Comparison of ENCODE assay signal across 21 cellular contexts in genomic region chr3:30786360-30786759, GRCh38.
DNase-seq lines count a peak whose midpoint lies in the region; ATAC-seq and TF ChIP-seq lines count a peak whose summit lies in the region.
"Had no signal": no experiment of that assay in that cellular context is flagged by ENCODE, and none has a peak within 500 bp of the region (broad histone marks: within the 10 kb centered on the region; RNA-seq: fewer than 3 reads in every experiment).

No MANE protein-coding gene starts in this region.

- no peaks in the 10 kb centered on the region for H3K79me2 ChIP-seq in mesendoderm (ENCODE audit: control insufficient read depth, insufficient read depth, low read length)

- no peak overlapping the region for H2BK5ac ChIP-seq in mesendoderm (ENCODE audit: low read length)

- H3K23ac ChIP-seq in mesendoderm (ENCODE audit: low read length): no peak overlapping the region

- no peak overlapping the region for H2BK15ac ChIP-seq in mesendoderm (replicated peaks; ENCODE audit: low read depth)

- H3K4ac ChIP-seq in mesendoderm (ENCODE audit: low read depth, low read length): no peak overlapping the region

- H3K36me3 ChIP-seq in mesendoderm (ENCODE audit: control insufficient read depth, insufficient read depth, low read length): no peaks in the 10 kb centered on the region
- H3K36me3 ChIP-seq: BLaER1 treated with 17β-estradiol and CSF1 and Interleukin-3, amounts not matched to agents 10 nM and 100 nM had no signal

- H3K56ac ChIP-seq in mesendoderm (ENCODE audit: low read length): no peak overlapping the region

- H2BK120ac ChIP-seq in mesendoderm (ENCODE audit: low read depth, low read length): no peak overlapping the region

- H3K79me1 ChIP-seq in mesendoderm (ENCODE audit: low read length): no peaks in the 10 kb centered on the region

- no peak overlapping the region for H4K5ac ChIP-seq in mesendoderm (ENCODE audit: low read length)

- H3K27me3 ChIP-seq in mesendoderm (ENCODE audit: insufficient read depth, low read length, poor library complexity): no peaks in the 10 kb centered on the region
- H3K27me3 ChIP-seq: BLaER1 treated with 17β-estradiol and CSF1 and Interleukin-3, amounts not matched to agents 10 nM and 100 nM had no signal

- no peak overlapping the region for H3K4me2 ChIP-seq in mesendoderm (ENCODE audit: low read length)
- H3K4me2 ChIP-seq: A549; BLaER1 treated with 17β-estradiol and CSF1 and Interleukin-3, amounts not matched to agents 10 nM and 100 nM had no signal

- no peak overlapping the region for H3K9ac ChIP-seq in mesendoderm (ENCODE audit: low read length)
- H3K9ac ChIP-seq: BLaER1 treated with 17β-estradiol and CSF1 and Interleukin-3, amounts not matched to agents 10 nM and 100 nM had no signal

- no peaks in the 10 kb centered on the region for H3K4me1 ChIP-seq in mesendoderm (ENCODE audit: control insufficient read depth, low read depth, low read length)
- H3K4me1 ChIP-seq: A549; BLaER1 treated with 17β-estradiol and CSF1 and Interleukin-3, amounts not matched to agents 10 nM and 100 nM had no signal

- no peak overlapping the region for H4K8ac ChIP-seq in mesendoderm (ENCODE audit: low read depth, low read length)

- H2AK5ac ChIP-seq in mesendoderm (ENCODE audit: low read length): no peak overlapping the region

- no peak overlapping the region for H3K4me3 ChIP-seq in mesendoderm (ENCODE audit: low read length)
- H3K4me3 ChIP-seq: A549; BLaER1 treated with 17β-estradiol and CSF1 and Interleukin-3, amounts not matched to agents 10 nM and 100 nM; GM12878 had no signal

- no peak overlapping the region for H3K27ac ChIP-seq in mesendoderm (ENCODE audit: low read depth, low read length)
- H3K27ac ChIP-seq: 22Rv1; A549; BLaER1 treated with 17β-estradiol and CSF1 and Interleukin-3, amounts not matched to agents 10 nM and 100 nM; C4-2B had no signal

- H3K18ac ChIP-seq in mesendoderm (ENCODE audit: low read length): no peak overlapping the region

- DNase-seq in NCI-H82 treated with DMSO at 0.1 percent for 48 hours (lab: John Stamatoyannopoulos, UW; ENCODE audit: unreplicated experiment): peak; percentile 2
- no peak for DNase-seq in NCI-H82 (lab: John Stamatoyannopoulos, UW)
- peak; percentile 70 for DNase-seq in mesendoderm
- DNase-seq in COR-L47 (lab: John Stamatoyannopoulos, UW): no peak
- DNase-seq: AML-193; CD4-positive, alpha-beta T cell; CD8-positive, alpha-beta T cell; DMS 273 treated with DMSO at 0.1 percent for 48 hours; DMS153; DMS53; DMS79; DND-41; EL; GDM1 had no signal

- ATAC-seq in SK-N-SH treated with all-trans-retinoic acid at 6 μM for 48 hours (no peak), GM19328 (IDR thresholded peaks at IDR 0.05; ENCODE audit: unreplicated experiment) (no peak)
- ATAC-seq: A549; CD8-positive, alpha-beta T cell; GM12878 had no signal

TF ChIP-seq in SK-N-SH treated with all-trans-retinoic acid at 6 μM for 48 hours, 23 proteins besides CTCF, POLR2A, EP300 and RAD21:
- TF ChIP-seq TCF4 (CRISPR knock-in tag; IDR thresholded peaks at IDR 0.05; ENCODE audit: borderline replicate concordance): peak; percentile 70
- no peak for TF ChIP-seq ESRRG (CRISPR knock-in tag; IDR thresholded peaks at IDR 0.05)

Comparison
In these comparisons a context has a peak if more than half of its experiments do, and no peak if none do; other contexts are left out.
1. DNase-seq: peak in NCI-H82 treated with DMSO at 0.1 percent for 48 hours (single experiment) and mesendoderm (single experiment); none in NCI-H82 (single experiment) and COR-L47 (single experiment).